In the genomic region with DNA sequence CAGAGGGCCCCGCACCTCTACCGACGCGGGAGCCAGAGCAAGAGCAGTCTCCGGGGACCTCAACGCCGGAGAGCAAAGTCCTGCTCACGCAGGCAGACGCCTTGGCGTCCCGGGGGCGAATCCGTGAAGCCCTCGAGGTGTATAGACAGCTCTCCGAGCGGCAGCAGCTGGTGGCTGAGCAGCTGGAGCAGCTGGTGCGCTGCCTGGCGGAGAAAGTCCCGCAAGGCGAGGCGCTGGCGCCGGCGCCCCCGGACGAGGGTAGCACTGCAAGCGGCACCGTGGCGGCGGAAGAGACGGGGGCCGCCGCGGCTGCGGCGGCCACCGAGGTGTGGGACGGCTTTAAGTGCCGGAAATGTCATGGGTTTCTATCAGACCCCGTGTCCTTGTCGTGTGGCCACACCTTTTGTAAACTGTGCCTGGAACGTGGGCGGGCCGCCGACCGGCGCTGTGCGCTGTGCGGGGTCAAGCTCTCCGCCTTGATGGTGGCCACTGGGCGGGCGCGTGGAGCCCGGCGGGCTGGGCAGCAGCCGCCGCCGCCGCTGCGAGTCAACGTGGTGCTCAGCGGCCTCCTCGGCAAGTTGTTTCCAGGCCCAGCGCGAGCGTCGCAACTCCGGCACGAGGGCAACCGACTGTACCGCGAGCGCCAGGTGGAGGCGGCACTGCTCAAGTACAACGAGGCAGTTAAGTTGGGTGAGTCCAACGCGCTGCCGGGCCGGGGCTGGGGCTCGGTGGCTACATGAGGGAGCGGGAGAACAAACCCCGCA, we compare ENCODE assay signal across 9 cellular contexts. TPM values are rescaled to one million over a fixed set of nuclear protein-coding genes. Genes with fewer than 3 reads are reported as not detected.
DNase-seq lines count a peak whose midpoint lies in the region; ATAC-seq, FAIRE-seq and TF ChIP-seq lines count a peak whose summit lies in the region.
"Had no signal": no experiment of that assay in that cellular context is flagged by ENCODE, and none has a peak within 500 bp of the region (broad histone marks: within the 10 kb centered on the region; RNA-seq: fewer than 3 reads in every experiment).

No MANE protein-coding gene starts in this region.

- H3K4me3 ChIP-seq in GM12865 (ENCODE audit: low read depth, low read length) = no peak overlapping the region

- H3K9me3 Mint-ChIP-seq in MCF 10A (ENCODE audit: unreplicated experiment) = no peaks in the 10 kb centered on the region

- CTCF ChIA-PET in MCF 10A (lab: Yijun Ruan, JAX) = interaction anchor here (0.8 kb wide), 1 partner anchor 126 kb away, joined by 3 read pairs; no protein-coding TSS in a partner anchor

- POLR2A ChIA-PET in MCF 10A (lab: Yijun Ruan, JAX) = interaction anchor here (0.6 kb wide), 1 partner anchor 88 kb away, joined by 3 read pairs; no protein-coding TSS in a partner anchor

- no peak for FAIRE-seq in RCC 7860 (lab: Jason Lieb, UNC)

- H3K4me3 Mint-ChIP-seq in MCF 10A (ENCODE audit: unreplicated experiment) = peak overlapping the region; percentile 74

- peaks cover 7% of the 10 kb centered on the region for H3K4me1 Mint-ChIP-seq in MCF 10A (ENCODE audit: insufficient read depth, unreplicated experiment)

- DNase-seq in GM12865 (ENCODE audit: low read depth) = peak; percentile 19
- DNase-seq in HT-29 (ENCODE audit: low spot score) = peak; percentile 59
- DNase-seq in T-helper 9 cell = peak; percentile 42
- DNase-seq in MCF 10A (ENCODE audit: unreplicated experiment) = peak; percentile 41
- peak; percentile 77 for DNase-seq in left lobe of liver (ENCODE audit: low spot score)
- peak; percentile 11 to 33 for DNase-seq in stimulated activated CD4-positive, alpha-beta T cell treated with anti-CD3 and anti-CD28 coated beads, Interleukin-4, amount 100 ng/mL, for 48 hours (ENCODE audit: low read depth in 2 of 2)
- DNase-seq in RCC 7860 (ENCODE audit: low spot score) = no peak

- ATAC-seq in left lobe of liver (peak; percentile 64), HG02981 (IDR thresholded peaks at IDR 0.05; ENCODE audit: unreplicated experiment) (no peak)

- H3K27ac Mint-ChIP-seq in MCF 10A (ENCODE audit: low read depth, unreplicated experiment) = no peak overlapping the region

- H3K27me3 Mint-ChIP-seq in MCF 10A (ENCODE audit: insufficient read depth, unreplicated experiment) = peaks cover 31% of the 10 kb centered on the region

- intact Hi-C loops in MCF 10A (cut with micrococcal nuclease) = no loop called here

- BruUV-seq in MCF 10A (replicated peaks; lab: Mats Ljungman, UMichigan) = no TSS peak

- H3K36me3 Mint-ChIP-seq in MCF 10A (ENCODE audit: insufficient read depth, unreplicated experiment) = peaks cover 5% of the 10 kb centered on the region

- TF ChIP-seq CTCF in GM12865 (IDR thresholded peaks at IDR 0.05; ENCODE audit: insufficient read depth, low read depth, low read length, missing control alignments) (no peak), MCF 10A (IDR thresholded peaks at IDR 0.05; ENCODE audit: unreplicated experiment) (no peak)

RNA-seq across cellular contexts. Expression of a gene that starts 0.7 kb away (rescaled TPM):
- 11.4 and 14.2 TPM in 2 replicates for total RNA-seq in HT-29 (2014; rRNA removed; shearing (Covaris generic))
- total RNA-seq in MCF 10A (2022) (1.0 and 1.4 TPM in 2 replicates), left lobe of liver (9.5 TPM)
- total RNA-seq: T-helper 2 cell treated with Interferon-gamma antibody and Interleukin-4, amounts not matched to agents 100 ng/mL and 5 ng/mL, for 36 hours had no signal
